ENCODE assay signal across 3 cellular contexts in genomic region chr6:149714442-149714841, GRCh38.
TF ChIP-seq lines count a peak whose summit lies in the region.

No MANE protein-coding gene starts in this region.

TF ChIP-seq in IMR-90, 13 proteins besides CTCF, POLR2A, EP300 and RAD21:
- TF ChIP-seq RFX5 (IDR thresholded peaks at IDR 0.05; ENCODE audit: low read depth, low read length) (no peak), ELK1 (IDR thresholded peaks at IDR 0.05; ENCODE audit: borderline replicate concordance, low read depth, low read length) (no peak), BHLHE40 (IDR thresholded peaks at IDR 0.05; ENCODE audit: low read depth, low read length) (no peak), MAFK (IDR thresholded peaks at IDR 0.05; ENCODE audit: low read depth, low read length) (0 out of 2 replicates have a peak, but pooled peaks have one; percentile 11), MAZ (IDR thresholded peaks at IDR 0.05; ENCODE audit: borderline replicate concordance, low read depth, low read length) (no peak), CHD1 (IDR thresholded peaks at IDR 0.05; ENCODE audit: low read depth, low read length) (no peak)

TF ChIP-seq in K562, 482 proteins besides CTCF, POLR2A, EP300 and RAD21:
- no peak for TF ChIP-seq HDAC3 (IDR thresholded peaks at IDR 0.05; ENCODE audit: borderline replicate concordance, partially characterized antibody)
- no peak for TF ChIP-seq MEIS2 (IDR thresholded peaks at IDR 0.05; ENCODE audit: partially characterized antibody)
- TF ChIP-seq PRMT5 (CRISPR knock-in tag; IDR thresholded peaks at IDR 0.05): no peak
- TF ChIP-seq MAFG (tag; conservative IDR thresholded peaks at IDR 0.05): peak; percentile 43; the same call in 1 of the 2 replicates
- TF ChIP-seq BCL6 (CRISPR knock-in tag; IDR thresholded peaks at IDR 0.05): no peak
- no peak for TF ChIP-seq SAFB2 (IDR thresholded peaks at IDR 0.05; ENCODE audit: borderline replicate concordance, low read depth, low read length, severe bottlenecking)
- TF ChIP-seq ZFPM2 (CRISPR knock-in tag; IDR thresholded peaks at IDR 0.05): no peak
- no peak for TF ChIP-seq NFE2L1 (tag; IDR thresholded peaks at IDR 0.05; ENCODE audit: borderline replicate concordance, low read depth)
- TF ChIP-seq ATF7 (IDR thresholded peaks at IDR 0.05): no peak
- TF ChIP-seq RNF2 (IDR thresholded peaks at IDR 0.05): no peak
- TF ChIP-seq E2F8 (IDR thresholded peaks at IDR 0.05; ENCODE audit: low read depth, partially characterized antibody): no peak
- TF ChIP-seq ZNF644 (tag; IDR thresholded peaks at IDR 0.05; ENCODE audit: low read depth): no peak
- TF ChIP-seq ZNF324 (CRISPR knock-in tag; IDR thresholded peaks at IDR 0.05): no peak
- TF ChIP-seq HNRNPH1 (optimal IDR thresholded peaks at IDR 0.05; ENCODE audit: low read depth, low read length): no peak
- TF ChIP-seq C11orf30 (IDR thresholded peaks at IDR 0.05; ENCODE audit: low read depth): peak; percentile 68; the same call in 1 of the 2 replicates
- TF ChIP-seq TCFL5 (CRISPR knock-in tag; conservative IDR thresholded peaks at IDR 0.05): no peak
- no peak for TF ChIP-seq TCF7L2 (IDR thresholded peaks at IDR 0.05; ENCODE audit: low read depth, low read length)
- no peak for TF ChIP-seq ZNF79 (CRISPR knock-in tag; IDR thresholded peaks at IDR 0.05; ENCODE audit: low read depth)
- TF ChIP-seq ZNF316 (IDR thresholded peaks at IDR 0.05): peak; percentile 88
- TF ChIP-seq UBTF (IDR thresholded peaks at IDR 0.05; ENCODE audit: borderline replicate concordance in 1 of 2, low read depth in 2 of 2, low read length in 2 of 2): no peak
- TF ChIP-seq TCF15 (CRISPR knock-in tag; IDR thresholded peaks at IDR 0.05): no peak

TF ChIP-seq in HEK293T, 16 proteins besides CTCF, POLR2A, EP300 and RAD21:
- TF ChIP-seq CTBP1 (IDR thresholded peaks at IDR 0.05; ENCODE audit: borderline replicate concordance) (no peak), ZNF384 (IDR thresholded peaks at IDR 0.05) (no peak), SP1 (IDR thresholded peaks at IDR 0.05) (no peak), L3MBTL2 (conservative IDR thresholded peaks at IDR 0.05) (no peak), FOXM1 (IDR thresholded peaks at IDR 0.05; ENCODE audit: borderline replicate concordance) (no peak), FOXA1 (IDR thresholded peaks at IDR 0.05) (no peak), FOXK2 (IDR thresholded peaks at IDR 0.05) (no peak), HDGF (IDR thresholded peaks at IDR 0.05; ENCODE audit: borderline replicate concordance) (no peak), ARNT (IDR thresholded peaks at IDR 0.05) (no peak), NFRKB (IDR thresholded peaks at IDR 0.05) (no peak), ELF4 (IDR thresholded peaks at IDR 0.05) (no peak), PKNOX1 (IDR thresholded peaks at IDR 0.05) (no peak), TARDBP (IDR thresholded peaks at IDR 0.05) (no peak), LEF1 (IDR thresholded peaks at IDR 0.05; ENCODE audit: borderline replicate concordance) (no peak), SUZ12 (IDR thresholded peaks at IDR 0.05) (no peak)
TF ChIP-seq in HEK293T: peak in this region for 0.
